In genomic region chr19:29323046-29323971, GRCh38 we compare ENCODE assay signal across 20 cellular contexts.
"Had no signal": no experiment of that assay in that cellular context is flagged by ENCODE, and none has a peak within 500 bp of the region (broad histone marks: within the 10 kb centered on the region; RNA-seq: fewer than 3 reads in every experiment).

No MANE protein-coding gene starts in this region.

- H3K27me3 Mint-ChIP-seq: activated B cell treated with CpG ODN at 0.5 μM for 24 hours had no signal

- H3K36me3 Mint-ChIP-seq: activated CD4-positive, alpha-beta memory T cell treated with anti-CD3 and anti-CD28 coated beads for 36 hours; mesothelial cell of epicardium had no signal

- H3K27ac Mint-ChIP-seq: activated B cell treated with CpG ODN at 0.5 μM for 24 hours; activated CD4-positive, alpha-beta memory T cell treated with anti-CD3 and anti-CD28 coated beads for 36 hours; mesothelial cell of epicardium; nephron progenitor cell; progenitor cell of endocrine pancreas had no signal

- H3K36me3 ChIP-seq: thyroid gland had no signal

- DNase-seq: activated B cell treated with CpG ODN at 0.5 μM for 24 hours; activated CD4-positive, alpha-beta memory T cell treated with anti-CD3 and anti-CD28 coated beads for 36 hours; activated CD4-positive, alpha-beta T cell treated with anti-CD3 and anti-CD28 coated beads for 4 hours; activated effector memory CD4-positive, alpha-beta T cell treated with Interleukin-2 at 50 U/mL for 16 hours; activated naive CD4-positive, alpha-beta T cell treated with anti-CD3 and anti-CD28 coated beads, Interleukin-2, amount 50 U/mL, for 16 hours; activated T-cell treated with anti-CD3 and anti-CD28 coated beads, Interleukin-2, amount 50 U/mL, for 48 hours; aorta; effector memory CD4-positive, alpha-beta T cell; foreskin keratinocyte; hypothalamus; nephron progenitor cell; occipital lobe; stimulated activated CD4-positive, alpha-beta T cell treated with anti-CD3 and anti-CD28 coated beads, Interleukin-2, amount 100 ng/mL, for 24 hours; stimulated activated naive CD4-positive, alpha-beta T cell treated with Interleukin-2 at 50 U/mL for 16 hours; T-helper 1 cell; T-helper 9 cell; thyroid gland had no signal

- H3K4me3 Mint-ChIP-seq: activated B cell treated with CpG ODN at 0.5 μM for 24 hours; activated CD4-positive, alpha-beta memory T cell treated with anti-CD3 and anti-CD28 coated beads for 36 hours; mesothelial cell of epicardium; nephron progenitor cell had no signal

- H3K27me3 ChIP-seq: foreskin keratinocyte, thyroid gland had no signal

- H3K4me1 ChIP-seq: foreskin keratinocyte, thyroid gland had no signal

- H3K27ac ChIP-seq: epithelial cell of prostate, foreskin keratinocyte, thyroid gland had no signal

- H3K4me1 Mint-ChIP-seq: activated B cell treated with CpG ODN at 0.5 μM for 24 hours, mesothelial cell of epicardium had no signal

- ATAC-seq: foreskin keratinocyte had no signal

- H3K9me3 ChIP-seq: thyroid gland had no signal

- H3K4me3 ChIP-seq: thyroid gland had no signal
